In the genomic region with DNA sequence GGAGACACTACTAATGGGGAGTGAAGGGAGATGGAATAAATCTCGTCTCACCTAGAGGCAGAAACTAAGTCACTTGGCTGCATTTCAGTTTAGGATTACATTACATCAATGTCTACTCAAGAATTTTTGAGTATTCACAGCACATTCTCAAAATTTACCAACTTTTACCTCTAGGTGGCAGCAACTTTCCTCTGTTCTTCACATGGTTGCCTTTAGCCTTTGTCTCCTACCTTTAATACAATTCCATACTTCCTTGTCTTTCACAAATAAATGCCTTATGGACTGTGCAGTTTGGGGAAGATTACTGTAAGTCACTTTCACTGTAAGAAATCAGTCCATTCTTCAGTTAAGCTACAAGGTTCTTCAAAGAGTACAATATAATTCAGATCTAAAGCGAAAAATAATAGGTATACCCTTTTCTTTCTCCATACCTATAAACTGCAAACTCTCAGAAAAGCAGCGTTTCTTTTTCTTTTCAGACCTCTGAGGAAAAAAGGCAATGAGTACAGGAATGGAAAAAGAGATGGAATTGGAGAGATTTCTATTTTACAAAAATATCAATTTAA, we compare ENCODE assay signal across 9 cellular contexts.
DNase-seq lines count a peak whose midpoint lies in the region; ATAC-seq, FAIRE-seq and TF ChIP-seq lines count a peak whose summit lies in the region.
"Had no signal": no experiment of that assay in that cellular context is flagged by ENCODE, and none has a peak within 500 bp of the region (broad histone marks: within the 10 kb centered on the region; RNA-seq: fewer than 3 reads in every experiment).

No MANE protein-coding gene starts in this region.

- H3K27me3 ChIP-seq in brain microvascular endothelial cell (replicated peaks) (no peaks in the 10 kb centered on the region), thyroid gland (no peaks in the 10 kb centered on the region)

- no peaks in the 10 kb centered on the region for H3K36me3 ChIP-seq in brain microvascular endothelial cell (replicated peaks)
- no peaks in the 10 kb centered on the region for H3K36me3 ChIP-seq in kidney (ENCODE audit: control insufficient read depth in 1 of 2, insufficient read depth in 2 of 2, low read length in 2 of 2)
- H3K36me3 ChIP-seq in thyroid gland: no peaks in the 10 kb centered on the region

- no peak overlapping the region for H3K27ac ChIP-seq in brain microvascular endothelial cell
- no peak overlapping the region for H3K27ac ChIP-seq in kidney (ENCODE audit: low read depth in 2 of 2, low read length in 2 of 2)
- H3K27ac ChIP-seq in thyroid gland: no peak overlapping the region

- H3K9me3 ChIP-seq in kidney (ENCODE audit: control insufficient read depth in 1 of 2, low read length in 2 of 2): no peaks in the 10 kb centered on the region
- no peaks in the 10 kb centered on the region for H3K9me3 ChIP-seq in thyroid gland

- TF ChIP-seq CTCF in brain microvascular endothelial cell (IDR thresholded peaks at IDR 0.05; ENCODE audit: low read depth, low read length, missing control alignments) (peak; percentile 58), kidney (IDR thresholded peaks at IDR 0.05; ENCODE audit: borderline replicate concordance, extremely low read depth, insufficient read depth) (peak; percentile 64), thyroid gland (IDR thresholded peaks at IDR 0.05) (peak; percentile 40 to 66 (median 56))

- no peaks in the 10 kb centered on the region for H3K4me1 ChIP-seq in kidney (ENCODE audit: control insufficient read depth in 1 of 2, insufficient read depth in 1 of 2, low read depth in 1 of 2, low read length in 2 of 2)
- H3K4me1 ChIP-seq in thyroid gland: no peaks in the 10 kb centered on the region

- in situ Hi-C loops in brain microvascular endothelial cell (cut with HindIII; ENCODE audit: low pct_ligation_motif_present, low sequenced_read_pairs): no loop called here

- H3K9ac ChIP-seq in kidney (ENCODE audit: low read length in 2 of 2): no peak overlapping the region

- 58% methylated on average over 3 of the region's 3 CpGs for WGBS in thyroid gland, 2 donors

- H3K4me3 ChIP-seq in brain microvascular endothelial cell (ENCODE audit: low read depth, low read length) (no peak overlapping the region), kidney (ENCODE audit: low read length in 2 of 2) (no peak overlapping the region), thyroid gland (replicated peaks in 1 of 3) (no peak overlapping the region)

- no peak for TF ChIP-seq POLR2A in thyroid gland (IDR thresholded peaks at IDR 0.05)

- DNase-seq in DMS53 (lab: John Stamatoyannopoulos, UW) (peak; percentile 58), GM19239 (ENCODE audit: insufficient read length, low spot score) (no peak), NCI-H774 (lab: John Stamatoyannopoulos, UW) (peak; percentile 11), brain microvascular endothelial cell (peak; percentile 72), kidney (no peak), thyroid gland (no peak)
- no peak for DNase-seq in activated CD4-positive, alpha-beta T cell treated with anti-CD3 and anti-CD28 coated beads, Interleukin-2, amount 50 U/mL, for 48 hours

- peak; percentile 87 for FAIRE-seq in GM19239 (lab: Jason Lieb, UNC)
- peak; percentile 93 for FAIRE-seq in kidney (lab: Jason Lieb, UNC)

- peak; percentile 76 for ATAC-seq in HG03565 (IDR thresholded peaks at IDR 0.05; ENCODE audit: unreplicated experiment)
- ATAC-seq: activated naive CD4-positive, alpha-beta T cell treated with anti-CD3 and anti-CD28 coated beads, Interleukin-2, amount 50 U/mL, for 72 hours had no signal

- intact Hi-C loops in kidney (cut with DNase I) (no loop called here), thyroid gland (cut with DNase I) (no loop called here)

Comparison
In these comparisons a context has a peak if more than half of its experiments do, and no peak if none do; other contexts are left out.
1. DNase-seq: peak in DMS53 (single experiment), NCI-H774 (single experiment) and brain microvascular endothelial cell (single experiment); none in GM19239 (single experiment), kidney (single experiment), thyroid gland (0 of 2) and activated CD4-positive, alpha-beta T cell treated with anti-CD3 and anti-CD28 coated beads, Interleukin-2, amount 50 U/mL, for 48 hours (0 of 2).
2. Peak in every context shown above with its lines, with median percentiles within 50 percentile points of each other: CTCF ChIP-seq.